Comparison of ENCODE assay signal across 9 cellular contexts in genomic region chr4:5589495-5589894, GRCh38.
"Had no signal": no experiment of that assay in that cellular context is flagged by ENCODE, and none has a peak within 500 bp of the region (broad histone marks: within the 10 kb centered on the region; RNA-seq: fewer than 3 reads in every experiment).

No MANE protein-coding gene starts in this region.

- H3K27ac Mint-ChIP-seq: IgD-negative memory B cell had no signal

- H3K4me3 ChIP-seq: K562 had no signal

- FAIRE-seq: HepG2, HTR-8/SVneo, K562 had no signal

- H3K4me3 Mint-ChIP-seq: IgD-negative memory B cell had no signal

- H3K27ac ChIP-seq: HL-60, KMS-11 had no signal

- H3K4me2 ChIP-seq: KMS-11 had no signal

- H3K36me3 Mint-ChIP-seq: IgD-negative memory B cell had no signal

- DNase-seq: IMR-90, KBM-7, KG1 had no signal

- H3K4me1 Mint-ChIP-seq: IgD-negative memory B cell had no signal

- ATAC-seq: HepG2, K562 had no signal
